ENCODE assay signal across 1 cellular context in genomic region chr6:900716-901605, GRCh38.
TF ChIP-seq lines count a peak whose summit lies in the region.

No MANE protein-coding gene starts in this region.

TF ChIP-seq in HepG2, 621 proteins besides CTCF, POLR2A, EP300 and RAD21 (continued from another document and continues in another):
- TF ChIP-seq AFF4 (CRISPR knock-in tag; IDR thresholded peaks at IDR 0.05) (no peak), ZNF33B (CRISPR knock-in tag; IDR thresholded peaks at IDR 0.05) (peak; percentile 34; the same call in 1 of the 2 replicates), KDM5B (CRISPR knock-in tag; IDR thresholded peaks at IDR 0.05; ENCODE audit: borderline replicate concordance) (no peak), ZEB1 (IDR thresholded peaks at IDR 0.05; ENCODE audit: insufficient replicate concordance, low read depth) (peak; percentile 47), ZNF232 (CRISPR knock-in tag; IDR thresholded peaks at IDR 0.05; ENCODE audit: borderline replicate concordance) (peak; percentile 69; the same call in 1 of the 2 replicates), KLF6 (CRISPR knock-in tag; IDR thresholded peaks at IDR 0.05) (peak; percentile 10; the same call in 1 of the 2 replicates), STAT5B (CRISPR knock-in tag; IDR thresholded peaks at IDR 0.05) (no peak), ZFX (CRISPR knock-in tag; IDR thresholded peaks at IDR 0.05; ENCODE audit: low read depth) (no peak), TBX2 (CRISPR knock-in tag; IDR thresholded peaks at IDR 0.05; ENCODE audit: borderline replicate concordance) (peak; percentile 92), ZNF883 (CRISPR knock-in tag; IDR thresholded peaks at IDR 0.05; ENCODE audit: not compliant biosample characterization) (no peak), CCDC6 (CRISPR knock-in tag; IDR thresholded peaks at IDR 0.05) (peak; percentile 56), SP4 (CRISPR knock-in tag; IDR thresholded peaks at IDR 0.05) (no peak), CC2D1A (CRISPR knock-in tag; IDR thresholded peaks at IDR 0.05) (no peak), ZNF17 (CRISPR knock-in tag; IDR thresholded peaks at IDR 0.05) (no peak), MIER2 (CRISPR knock-in tag; IDR thresholded peaks at IDR 0.05) (no peak; the same call in 1 of the 2 replicates), ZNF749 (CRISPR knock-in tag; IDR thresholded peaks at IDR 0.05; ENCODE audit: borderline replicate concordance) (peak; percentile 50; the same call in 1 of the 2 replicates), KLF15 (CRISPR knock-in tag; IDR thresholded peaks at IDR 0.05; ENCODE audit: borderline replicate concordance) (no peak), ZNF709 (CRISPR knock-in tag; IDR thresholded peaks at IDR 0.05) (no peak), SOX13 (IDR thresholded peaks at IDR 0.05) (peak; percentile 73), SOX13 (CRISPR knock-in tag; conservative IDR thresholded peaks at IDR 0.05 in 1 of 2, IDR thresholded peaks at IDR 0.05 in 1 of 2) (peak in 1 of 2 experiments; percentile 79; a peak in 2 of 4 replicates), ZNF83 (CRISPR knock-in tag; IDR thresholded peaks at IDR 0.05; ENCODE audit: borderline replicate concordance) (no peak), E2F1 (CRISPR knock-in tag; IDR thresholded peaks at IDR 0.05) (no peak), ZNF142 (CRISPR knock-in tag; IDR thresholded peaks at IDR 0.05) (0 out of 2 replicates have a peak, but pooled peaks have one; percentile 25), ZNF615 (CRISPR knock-in tag; IDR thresholded peaks at IDR 0.05; ENCODE audit: borderline replicate concordance) (no peak), MED8 (CRISPR knock-in tag; IDR thresholded peaks at IDR 0.05; ENCODE audit: insufficient replicate concordance) (no peak), ZBTB37 (CRISPR knock-in tag; IDR thresholded peaks at IDR 0.05) (no peak), CBFB (CRISPR knock-in tag; IDR thresholded peaks at IDR 0.05) (no peak; the same call in 1 of the 2 replicates), PTBP1 (IDR thresholded peaks at IDR 0.05; ENCODE audit: low read depth, low read length, poor library complexity, severe bottlenecking) (no peak), IKZF5 (CRISPR knock-in tag; IDR thresholded peaks at IDR 0.05) (0 out of 2 replicates have a peak, but pooled peaks have one; percentile 60), U2AF2 (IDR thresholded peaks at IDR 0.05; ENCODE audit: low read depth, low read length) (no peak), ZNF792 (CRISPR knock-in tag; IDR thresholded peaks at IDR 0.05) (0 out of 2 replicates have a peak, but pooled peaks have one; percentile 14), MAFG (CRISPR knock-in tag; IDR thresholded peaks at IDR 0.05) (no peak), RBAK (CRISPR knock-in tag; IDR thresholded peaks at IDR 0.05) (no peak), IRF9 (CRISPR knock-in tag; IDR thresholded peaks at IDR 0.05; ENCODE audit: borderline replicate concordance) (no peak)
- TF ChIP-seq, protein P1, sequence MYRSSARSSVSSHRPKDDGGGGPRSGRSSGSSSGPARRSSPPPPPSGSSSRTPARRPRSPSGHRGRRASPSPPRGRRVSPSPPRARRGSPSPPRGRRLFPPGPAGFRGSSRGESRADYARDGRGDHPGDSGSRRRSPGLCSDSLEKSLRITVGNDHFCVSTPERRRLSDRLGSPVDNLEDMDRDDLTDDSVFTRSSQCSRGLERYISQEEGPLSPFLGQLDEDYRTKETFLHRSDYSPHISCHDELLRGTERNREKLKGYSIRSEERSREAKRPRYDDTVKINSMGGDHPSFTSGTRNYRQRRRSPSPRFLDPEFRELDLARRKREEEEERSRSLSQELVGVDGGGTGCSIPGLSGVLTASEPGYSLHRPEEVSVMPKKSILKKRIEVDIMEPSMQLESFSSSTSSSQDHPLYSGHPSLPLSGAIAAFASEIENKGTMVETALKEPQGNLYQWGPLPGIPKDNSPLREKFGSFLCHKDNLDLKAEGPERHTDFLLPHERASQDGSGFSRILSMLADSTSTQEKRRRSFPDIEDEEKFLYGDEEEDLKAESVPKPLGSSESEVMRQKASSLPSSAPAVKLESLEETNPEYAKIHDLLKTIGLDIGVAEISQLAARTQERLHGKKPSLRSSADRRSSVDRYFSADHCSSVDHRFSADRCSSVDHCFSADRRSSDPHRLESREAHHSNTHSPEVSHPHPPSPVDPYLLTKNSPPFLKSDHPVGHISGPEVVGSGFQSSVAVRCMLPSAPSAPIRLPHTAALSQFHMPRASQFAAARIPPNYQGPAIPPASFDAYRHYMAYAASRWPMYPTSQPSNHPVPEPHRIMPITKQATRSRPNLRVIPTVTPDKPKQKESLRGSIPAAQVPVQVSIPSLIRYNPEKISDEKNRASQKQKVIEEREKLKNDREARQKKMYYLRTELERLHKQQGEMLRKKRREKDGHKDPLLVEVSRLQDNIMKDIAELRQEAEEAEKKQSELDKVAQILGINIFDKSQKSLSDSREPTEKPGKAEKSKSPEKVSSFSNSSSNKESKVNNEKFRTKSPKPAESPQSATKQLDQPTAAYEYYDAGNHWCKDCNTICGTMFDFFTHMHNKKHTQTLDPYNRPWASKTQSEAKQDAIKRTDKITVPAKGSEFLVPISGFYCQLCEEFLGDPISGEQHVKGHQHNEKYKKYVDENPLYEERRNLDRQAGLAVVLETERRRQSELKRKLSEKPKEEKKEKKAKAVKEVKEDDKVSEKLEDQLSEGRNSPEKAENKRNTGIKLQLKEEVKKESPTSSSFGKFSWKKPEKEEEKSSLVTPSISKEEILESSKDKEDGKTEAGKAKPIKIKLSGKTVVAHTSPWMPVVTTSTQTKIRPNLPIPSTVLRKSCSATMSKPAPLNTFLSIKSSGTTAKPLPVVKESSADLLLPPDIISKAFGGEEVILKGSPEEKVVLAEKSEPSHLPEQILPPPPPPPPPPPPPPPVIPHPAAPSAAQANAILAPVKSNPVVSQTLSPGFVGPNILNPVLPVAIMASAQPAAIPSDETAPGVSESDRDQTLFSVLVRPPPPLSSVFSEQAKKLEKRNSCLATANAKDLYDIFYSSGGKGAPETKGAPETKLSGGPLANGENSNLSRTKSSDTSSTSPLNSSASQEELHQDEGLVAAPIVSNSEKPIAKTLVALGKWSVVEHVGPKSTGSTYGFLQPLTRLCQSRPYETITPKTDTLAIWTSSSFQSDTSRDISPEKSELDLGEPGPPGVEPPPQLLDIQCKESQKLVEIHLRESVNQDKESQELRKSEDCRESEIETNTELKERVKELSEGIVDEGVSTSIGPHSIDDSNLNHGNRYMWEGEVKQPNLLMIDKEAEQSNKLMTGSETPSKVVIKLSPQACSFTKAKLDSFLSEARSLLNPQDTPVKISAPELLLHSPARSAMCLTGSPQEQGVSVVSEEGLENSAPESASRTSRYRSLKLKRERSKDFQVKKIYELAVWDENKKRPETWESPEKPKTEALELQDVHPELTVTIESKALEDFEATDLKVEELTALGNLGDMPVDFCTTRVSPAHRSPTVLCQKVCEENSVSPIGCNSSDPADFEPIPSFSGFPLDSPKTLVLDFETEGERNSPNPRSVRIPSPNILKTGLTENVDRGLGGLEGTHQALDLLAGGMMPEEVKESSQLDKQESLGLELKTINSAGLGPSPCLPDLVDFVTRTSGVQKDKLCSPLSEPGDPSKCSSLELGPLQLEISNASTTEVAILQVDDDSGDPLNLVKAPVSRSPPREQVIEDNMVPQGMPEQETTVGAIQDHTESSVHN (CRISPR knock-in tag; IDR thresholded peaks at IDR 0.05), result no peak
